Comparison of ENCODE assay signal across 8 cellular contexts in genomic region chr12:57864382-57864781, GRCh38. TPM values are rescaled to one million over a fixed set of nuclear protein-coding genes. Genes with fewer than 3 reads are reported as not detected.
A peak's percentile ranks its signal among the peaks of the same experiment; 100 is the strongest.
DNase-seq lines count a peak whose midpoint lies in the region; ATAC-seq, FAIRE-seq and TF ChIP-seq lines count a peak whose summit lies in the region.

No MANE protein-coding gene starts in this region.

- DNase-seq in GM12892 (ENCODE audit: insufficient read length) (no peak), SJCRH30 (peak; percentile 89 to 95), fibroblast of villous mesenchyme (ENCODE audit: low read depth) (peak; percentile 28), skeletal muscle cell (ENCODE audit: low read depth) (no peak), GM10266 (ENCODE audit: extremely low spot score) (no peak), 8988T (no peak)

- TF ChIP-seq CTCF in fibroblast of villous mesenchyme (IDR thresholded peaks at IDR 0.05; ENCODE audit: insufficient read depth, low read depth, low read length) (no peak), GM10266 (IDR thresholded peaks at IDR 0.05; ENCODE audit: control insufficient read depth, insufficient read depth, low read depth, missing control alignments) (no peak)

- no peaks in the 10 kb centered on the region for H3K9me3 ChIP-seq in SJCRH30 (replicated peaks)

- H3K4me3 ChIP-seq in SJCRH30 (peak overlapping the region; percentile 63), fibroblast of villous mesenchyme (ENCODE audit: low read depth, low read length) (peak overlapping the region; percentile 57), skeletal muscle cell (ENCODE audit: low read depth, low read length) (peak overlapping the region; percentile 45)

- peak; percentile 24 for FAIRE-seq in GM12892 (lab: Jason Lieb, UNC)

- no peak for TF ChIP-seq POLR2A in GM12892 (IDR thresholded peaks at IDR 0.05; ENCODE audit: low read depth, low read length)

- H3K27me3 ChIP-seq in SJCRH30, result peaks cover 47% of the 10 kb centered on the region

- ATAC-seq in HG03439 (IDR thresholded peaks at IDR 0.05; ENCODE audit: unreplicated experiment) (no peak), GM18870 (IDR thresholded peaks at IDR 0.05; ENCODE audit: unreplicated experiment) (no peak)

- no peaks in the 10 kb centered on the region for H3K36me3 ChIP-seq in SJCRH30

- H3K4me1 ChIP-seq in SJCRH30, result peaks cover 21% of the 10 kb centered on the region

- H3K27ac ChIP-seq in SJCRH30, result no peak overlapping the region

RNA-seq across cellular contexts. Expression of gene CTDSP2, which starts 17.9 kb away (rescaled TPM):
- polyA plus RNA-seq in GM12892 (2012; ENCODE audit: missing spikeins), result 44.9 TPM
- total RNA-seq in SJCRH30 (2014; rRNA removed; shearing (Covaris generic)), result 803 and 887 TPM in 2 replicates
- total RNA-seq in fibroblast of villous mesenchyme, result 64.8 and 76.0 TPM in 2 replicates

RNA-seq across cellular contexts. Expression of gene AVIL, which starts 45.8 kb away (rescaled TPM):
- 2.1 TPM for polyA plus RNA-seq in GM12892 (2012; ENCODE audit: missing spikeins)
- total RNA-seq in SJCRH30 (2014; rRNA removed; shearing (Covaris generic)), result 107 and 111 TPM in 2 replicates
- 2.9 and 4.3 TPM in 2 replicates for total RNA-seq in fibroblast of villous mesenchyme

Comparison
In these comparisons a context has a peak if more than half of its experiments do, and no peak if none do; other contexts are left out.
1. DNase-seq: peak in SJCRH30 (2 of 2) and fibroblast of villous mesenchyme (single experiment); none in GM12892 (single experiment), skeletal muscle cell (single experiment), GM10266 (single experiment) and 8988T (single experiment).
2. RNA of gene CTDSP2, which starts 17.9 kb away (total RNA-seq): 803 to 887 TPM in SJCRH30; 64.8 to 76.0 TPM in fibroblast of villous mesenchyme; every median in the first group is over 10 times any median in the second.
3. RNA of gene AVIL, which starts 45.8 kb away (total RNA-seq): 107 to 111 TPM in SJCRH30; 2.9 to 4.3 TPM in fibroblast of villous mesenchyme; every median in the first group is over 10 times any median in the second.
4. Peak in every context shown above with its lines, with median percentiles within 50 percentile points of each other: H3K4me3 ChIP-seq.